Comparison of ENCODE assay signal across 8 cellular contexts in the genomic region with DNA sequence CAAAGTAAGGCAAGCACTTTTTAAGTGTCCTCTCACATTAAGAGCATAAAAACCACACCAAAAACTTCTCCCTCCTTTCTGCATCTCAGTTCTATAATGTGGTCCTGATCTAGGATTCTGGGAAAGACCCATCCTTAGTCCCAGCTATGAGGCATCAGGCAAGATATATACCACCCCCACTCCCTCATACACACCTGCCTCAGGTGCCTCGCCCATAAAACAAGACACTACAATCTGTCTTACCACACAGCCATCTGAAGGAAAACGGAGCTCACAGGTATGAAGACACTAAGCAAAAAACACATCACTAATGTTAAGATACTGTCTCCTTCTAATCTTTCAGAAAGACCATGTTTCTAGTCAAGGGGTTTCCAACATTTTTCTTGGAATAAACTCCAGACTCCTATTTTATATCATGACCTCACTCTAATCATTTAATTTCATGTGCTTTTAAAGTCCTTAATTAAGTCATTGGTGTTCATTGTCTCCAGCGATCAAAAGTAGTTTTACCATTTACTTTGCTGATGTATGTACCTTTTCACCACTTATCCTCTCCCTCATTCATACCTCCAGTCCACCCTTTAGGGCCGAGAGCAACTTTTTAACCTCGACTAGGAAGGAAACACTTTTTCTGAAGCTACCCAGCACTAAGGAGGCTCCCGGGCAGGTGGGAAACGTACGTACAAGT. TPM values are rescaled to one million over a fixed set of nuclear protein-coding genes. Genes with fewer than 3 reads are reported as not detected.
DNase-seq lines count a peak whose midpoint lies in the region; ATAC-seq, FAIRE-seq and TF ChIP-seq lines count a peak whose summit lies in the region.

No MANE protein-coding gene starts in this region.

- H3K4me3 ChIP-seq in adipocyte (ENCODE audit: low read length) (peak overlapping the region; percentile 91), HepG2 (replicated peaks in 1 of 3; ENCODE audit: insufficient read depth in 1 of 3, low read depth in 2 of 3, low read length in 3 of 3) (peak overlapping the region; percentile 77 to 90 (median 86)), thyroid gland (replicated peaks in 1 of 3) (peak overlapping the region; percentile 34 to 70 (median 56))

- no peak for DNase-seq in activated T-cell treated with anti-CD3 and anti-CD28 coated beads, Interleukin-2, amount 50 U/mL, for 24 hours
- DNase-seq in activated T-cell treated with anti-CD3 and anti-CD28 coated beads, Interleukin-2, amount 50 U/mL, for 48 hours = no peak
- DNase-seq in adipocyte (ENCODE audit: low read depth) (no peak), HepG2 (ENCODE audit: low spot score) (no peak), thyroid gland (no peak), NCI-H1436 (lab: John Stamatoyannopoulos, UW) (no peak)
- no peak for DNase-seq in stimulated activated CD4-positive, alpha-beta T cell treated with anti-CD3 and anti-CD28 coated beads, Interleukin-2, amount 100 ng/mL, for 48 hours

- H3K9ac ChIP-seq in adipocyte (ENCODE audit: low read length) = peak overlapping the region; percentile 89
- H3K9ac ChIP-seq in HepG2 (ENCODE audit: insufficient read depth, low read depth, low read length) = peak overlapping the region; percentile 87

- H3K27me3 Mint-ChIP-seq in activated T-cell treated with anti-CD3 and anti-CD28 coated beads, Interleukin-2, amount 50 U/mL, for 24 hours = no peaks in the 10 kb centered on the region

- no peak for FAIRE-seq in HepG2 (lab: Jason Lieb, UNC)

- H3K27ac ChIP-seq in HepG2 (ENCODE audit: extremely low read length, insufficient read depth, low read length) (peak overlapping the region; percentile 84), thyroid gland (peak overlapping the region; percentile 60 to 88 (median 83))

- H3K79me2 ChIP-seq in HepG2 (ENCODE audit: insufficient read depth, low read length) = peaks cover 49% of the 10 kb centered on the region

- peak overlapping the region; percentile 93 for H3K4me3 Mint-ChIP-seq in activated T-cell treated with anti-CD3 and anti-CD28 coated beads, Interleukin-2, amount 50 U/mL, for 24 hours

- in situ Hi-C loops in HepG2 (cut with HindIII; ENCODE audit: extremely low pct_ligation_motif_present, low pct_unique_long_range_greater_than_20kb) = no loop called here

- TF ChIP-seq POLR2A in HepG2 (IDR thresholded peaks at IDR 0.05; ENCODE audit: insufficient read depth in 1 of 2, low read depth in 2 of 2, low read length in 2 of 2) (no peak), thyroid gland (IDR thresholded peaks at IDR 0.05) (no peak)

- H2AFZ ChIP-seq in HepG2 (ENCODE audit: low read length) = no peak overlapping the region

- no peaks in the 10 kb centered on the region for H3K9me3 Mint-ChIP-seq in activated T-cell treated with anti-CD3 and anti-CD28 coated beads, Interleukin-2, amount 50 U/mL, for 24 hours

- no peak for TF ChIP-seq RAD21 in HepG2 (CRISPR knock-in tag; IDR thresholded peaks at IDR 0.05)

- intact Hi-C loops in HepG2 (cut with micrococcal nuclease; ENCODE audit: unreplicated experiment) (loop anchor here (2.0 kb wide), 1 partner anchor 181 kb away; a partner anchor contains a TSS), thyroid gland (cut with DNase I) (loop anchor here (5.0 kb wide), 1 partner anchor 33 kb away; no protein-coding TSS in a partner anchor)

- BruUV-seq in HepG2 (replicated peaks; lab: Mats Ljungman, UMichigan) = TSS peak; percentile 52

- H3K4me1 Mint-ChIP-seq in activated T-cell treated with anti-CD3 and anti-CD28 coated beads, Interleukin-2, amount 50 U/mL, for 24 hours (ENCODE audit: low read depth) = peaks cover 68% of the 10 kb centered on the region

- H3K9me3 ChIP-seq in adipocyte (ENCODE audit: control insufficient read depth, low read length) = no peaks in the 10 kb centered on the region
- H3K9me3 ChIP-seq in HepG2 (ENCODE audit: low read length) = no peaks in the 10 kb centered on the region
- no peaks in the 10 kb centered on the region for H3K9me3 ChIP-seq in thyroid gland

- CTCF ChIA-PET in HepG2 (lab: Yijun Ruan, JAX; ENCODE audit: low intra/inter-chr PET ratio, low total read pairs) = no interaction called here

- no peak for TF ChIP-seq CTCF in HepG2 (CRISPR knock-in tag; IDR thresholded peaks at IDR 0.05)
- TF ChIP-seq CTCF in thyroid gland (IDR thresholded peaks at IDR 0.05) = no peak

- H4K20me1 ChIP-seq in HepG2 (ENCODE audit: insufficient read depth, low read length) = no peaks in the 10 kb centered on the region

- H3K4me1 ChIP-seq in adipocyte (ENCODE audit: control insufficient read depth, insufficient read depth, low read length) = peaks cover 70% of the 10 kb centered on the region
- peaks cover 74% of the 10 kb centered on the region for H3K4me1 ChIP-seq in HepG2 (ENCODE audit: insufficient read depth, low read length)
- peaks cover 45 to 62% of the 10 kb centered on the region in 2 donors for H3K4me1 ChIP-seq in thyroid gland

- H3K27me3 ChIP-seq in adipocyte (replicated peaks; ENCODE audit: control insufficient read depth, insufficient read depth, low read length) (no peaks in the 10 kb centered on the region), HepG2 (ENCODE audit: control insufficient read depth in 1 of 2, insufficient read depth in 2 of 2, low read length in 2 of 2) (peaks cover 0 to 21% of the 10 kb centered on the region in 2 experiments; a peak in 1 of 5 replicates), thyroid gland (no peaks in the 10 kb centered on the region)

- H3K4me2 ChIP-seq in HepG2 (ENCODE audit: low read depth, low read length) = peak overlapping the region; percentile 94

- POLR2A ChIA-PET in HepG2 (lab: Yijun Ruan, JAX) = interaction anchor here (0.8 to 4.6 kb wide), 13 partner anchors 8 to 167 kb away, joined by 3 to 28 read pairs (median 7); a partner anchor contains a TSS

- H3K36me3 ChIP-seq in adipocyte (ENCODE audit: control insufficient read depth, insufficient read depth, low read length, severe bottlenecking) = no peaks in the 10 kb centered on the region
- H3K36me3 ChIP-seq in HepG2 (replicated peaks in 1 of 2; ENCODE audit: control insufficient read depth in 1 of 2, insufficient read depth in 2 of 2, low read length in 2 of 2) = no peaks in the 10 kb centered on the region
- no peaks in the 10 kb centered on the region for H3K36me3 ChIP-seq in thyroid gland

- TF ChIP-seq EP300 in HepG2 (IDR thresholded peaks at IDR 0.05; ENCODE audit: low read depth in 2 of 2, low read length in 2 of 2) (no peak), HepG2 (CRISPR knock-in tag; IDR thresholded peaks at IDR 0.05; ENCODE audit: borderline replicate concordance) (no peak)

- WGBS in HepG2 (ENCODE audit: low lambda C conversion rate) = 13% methylated on average over 8 of the region's 8 CpGs
- WGBS in thyroid gland, 2 donors = 39 to 42% methylated on average over 8 of the region's 8 CpGs

- ATAC-seq in HepG2 (no peak), GM18868 (IDR thresholded peaks at IDR 0.05; ENCODE audit: unreplicated experiment) (no peak)

- H3K36me3 Mint-ChIP-seq in activated T-cell treated with anti-CD3 and anti-CD28 coated beads, Interleukin-2, amount 50 U/mL, for 24 hours (ENCODE audit: low read depth) = peaks cover 53% of the 10 kb centered on the region

- H3K27ac Mint-ChIP-seq in activated T-cell treated with anti-CD3 and anti-CD28 coated beads, Interleukin-2, amount 50 U/mL, for 24 hours = peak overlapping the region; percentile 95

RNA-seq across cellular contexts. Expression of a gene that starts 1.1 kb away (rescaled TPM):
- total RNA-seq in HepG2 (2016; rRNA removed; fragmentation: Illumina TruSeq; extraction: Trizol) = 1.2 and 2.6 TPM in 2 replicates
- 2.1 and 2.5 TPM in 2 replicates for total RNA-seq in HepG2 (2016; cell fraction: cytosol; rRNA removed; fragmentation: Illumina TruSeq; extraction: Trizol; ENCODE audit: low read depth)
- 1.1 and 2.6 TPM in 2 replicates for total RNA-seq in HepG2 (2016; cell fraction: insoluble cytoplasmic fraction; rRNA removed; fragmentation: Illumina TruSeq; extraction: Trizol)
- total RNA-seq in HepG2 (2016; cell fraction: membrane; rRNA removed; fragmentation: Illumina TruSeq; extraction: Trizol) = 2.1 and 2.4 TPM in 2 replicates
- 3.1 and 3.3 TPM in 2 replicates for total RNA-seq in HepG2 (2016; cell fraction: nucleus; rRNA removed; fragmentation: Illumina TruSeq; extraction: Trizol)
- polyA plus RNA-seq in HepG2 (2011; rRNA removed) = 2.6 and 4.0 TPM in 2 replicates
- polyA plus RNA-seq in HepG2 (2011; cell fraction: cytosol; rRNA removed) = 1.8 and 2.4 TPM in 2 replicates
- polyA plus RNA-seq in HepG2 (2011; cell fraction: nucleus; rRNA removed) = 10.1 and 10.7 TPM in 2 replicates
- polyA plus RNA-seq in HepG2 (2012) = 1.6 and 2.1 TPM in 2 replicates
- polyA plus RNA-seq in HepG2 (2016; cell fraction: cytosol; fragmentation: Illumina TruSeq; extraction: Trizol; ENCODE audit: low read depth) = 1.6 and 2.0 TPM in 2 replicates
- polyA plus RNA-seq in HepG2 (2016; cell fraction: insoluble cytoplasmic fraction; fragmentation: Illumina TruSeq; extraction: Trizol; ENCODE audit: low read depth) = 1.3 and 1.9 TPM in 2 replicates
- polyA plus RNA-seq in HepG2 (2016; cell fraction: membrane; fragmentation: Illumina TruSeq; extraction: Trizol; ENCODE audit: low read depth) = 1.6 and 2.3 TPM in 2 replicates
- 10.6 and 10.8 TPM in 2 replicates for polyA plus RNA-seq in HepG2 (2016; cell fraction: nucleus; fragmentation: Illumina TruSeq; extraction: Trizol; ENCODE audit: insufficient read depth, low read depth)
- polyA minus RNA-seq in HepG2 (2011; rRNA and poly(A)+ RNA removed; ENCODE audit: low replicate concordance) = 2.2 and 7.2 TPM in 2 replicates
- 0.40 and 0.44 TPM in 2 replicates for polyA minus RNA-seq in HepG2 (2011; cell fraction: cytosol; rRNA and poly(A)+ RNA removed)
- 3.2 and 3.7 TPM in 2 replicates for polyA minus RNA-seq in HepG2 (2011; cell fraction: nucleus; rRNA and poly(A)+ RNA removed)
- 10 to 100 TPM in 1 of 4 donors, 1 to 10 TPM in 3; 4.1 to 21.7 (median 6.2) TPM for total RNA-seq in thyroid gland

RNA-seq across cellular contexts. Expression of a gene that starts 53.8 kb away (rescaled TPM):
- total RNA-seq in HepG2 (2016; rRNA removed; fragmentation: Illumina TruSeq; extraction: Trizol) = not detected in 2 replicates
- total RNA-seq in HepG2 (2016; cell fraction: cytosol; rRNA removed; fragmentation: Illumina TruSeq; extraction: Trizol; ENCODE audit: low read depth) = not detected in 2 replicates
- total RNA-seq in HepG2 (2016; cell fraction: insoluble cytoplasmic fraction; rRNA removed; fragmentation: Illumina TruSeq; extraction: Trizol) = not detected in 2 replicates
- not detected in 2 replicates for total RNA-seq in HepG2 (2016; cell fraction: membrane; rRNA removed; fragmentation: Illumina TruSeq; extraction: Trizol)
- total RNA-seq in HepG2 (2016; cell fraction: nucleus; rRNA removed; fragmentation: Illumina TruSeq; extraction: Trizol) = not detected in 2 replicates
- polyA plus RNA-seq in HepG2 (2011; rRNA removed) = not detected in 2 replicates
- not detected in 2 replicates for polyA plus RNA-seq in HepG2 (2011; cell fraction: cytosol; rRNA removed)
- polyA plus RNA-seq in HepG2 (2011; cell fraction: nucleus; rRNA removed) = not detected in 2 replicates
- not detected in 2 replicates for polyA plus RNA-seq in HepG2 (2012)
- not detected in 2 replicates for polyA plus RNA-seq in HepG2 (2016; cell fraction: cytosol; fragmentation: Illumina TruSeq; extraction: Trizol; ENCODE audit: low read depth)
- polyA plus RNA-seq in HepG2 (2016; cell fraction: insoluble cytoplasmic fraction; fragmentation: Illumina TruSeq; extraction: Trizol; ENCODE audit: low read depth) = not detected in 2 replicates
- not detected in 2 replicates for polyA plus RNA-seq in HepG2 (2016; cell fraction: membrane; fragmentation: Illumina TruSeq; extraction: Trizol; ENCODE audit: low read depth)
- polyA plus RNA-seq in HepG2 (2016; cell fraction: nucleus; fragmentation: Illumina TruSeq; extraction: Trizol; ENCODE audit: insufficient read depth, low read depth) = not detected in 2 replicates
- polyA minus RNA-seq in HepG2 (2011; rRNA and poly(A)+ RNA removed; ENCODE audit: low replicate concordance) = not detected in 2 replicates
- polyA minus RNA-seq in HepG2 (2011; cell fraction: cytosol; rRNA and poly(A)+ RNA removed) = not detected in 2 replicates
- polyA minus RNA-seq in HepG2 (2011; cell fraction: nucleus; rRNA and poly(A)+ RNA removed) = not detected in 2 replicates
- total RNA-seq in thyroid gland = not detected
